22 cellular contexts compared by ENCODE assay signal in the genomic region with DNA sequence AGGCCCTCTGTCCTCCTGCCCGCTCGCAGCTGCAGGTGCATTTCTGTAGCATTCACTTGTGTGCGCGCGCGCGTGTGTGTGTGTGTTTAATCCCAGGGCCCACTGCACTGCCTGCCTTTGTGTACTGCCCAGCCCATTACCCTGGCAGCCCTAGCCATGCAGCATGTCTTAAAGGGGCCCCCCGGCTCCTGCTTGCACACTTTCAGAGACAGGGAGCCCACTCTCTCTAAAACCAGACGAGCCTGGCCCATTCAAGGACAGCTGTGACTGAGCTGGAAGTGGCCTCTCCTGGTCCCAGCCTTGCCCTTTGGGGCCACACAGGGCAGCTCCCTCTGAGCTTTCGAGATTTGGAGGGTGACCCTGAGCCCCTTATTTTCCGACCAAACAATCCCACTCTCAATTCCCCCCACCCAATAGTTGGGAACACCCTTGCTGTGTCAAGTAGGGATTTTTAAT.
A peak's percentile ranks its signal among the peaks of the same experiment; 100 is the strongest.
DNase-seq lines count a peak whose midpoint lies in the region; ATAC-seq, FAIRE-seq and TF ChIP-seq lines count a peak whose summit lies in the region.
"Had no signal": no experiment of that assay in that cellular context is flagged by ENCODE, and none has a peak within 500 bp of the region (broad histone marks: within the 10 kb centered on the region; RNA-seq: fewer than 3 reads in every experiment).

No MANE protein-coding gene starts in this region.

- H3K27ac ChIP-seq in heart right ventricle (peak overlapping the region; percentile 13 to 98 (median 76)), ectodermal cell (ENCODE audit: insufficient read depth, low read depth, low read length, poor library complexity, severe bottlenecking) (peak overlapping the region; percentile 69), pancreas (peak overlapping the region; percentile 23 to 87 (median 76)), H9 (ENCODE audit: insufficient read length, low read depth, low read length) (no peak overlapping the region)
- H3K27ac ChIP-seq: A549, GM23248 had no signal

- no peak overlapping the region for H3K9ac ChIP-seq in H9 (ENCODE audit: extremely low read depth, insufficient read length, low read length)

- no peak for TF ChIP-seq CTCF in heart right ventricle (IDR thresholded peaks at IDR 0.05)
- no peak for TF ChIP-seq CTCF in pancreas (IDR thresholded peaks at IDR 0.05)
- no peak for TF ChIP-seq CTCF in type B pancreatic cell (conservative IDR thresholded peaks at IDR 0.05)
- no peak for TF ChIP-seq CTCF in H9 (conservative IDR thresholded peaks at IDR 0.05)

- H3K23me2 ChIP-seq in H9 (ENCODE audit: insufficient read length, low read depth, low read length, poor library complexity, severe bottlenecking) = no peaks in the 10 kb centered on the region

- no peak for DNase-seq in heart right ventricle
- DNase-seq in left cardiac atrium = no peak
- DNase-seq in pancreas = no peak
- DNase-seq in type B pancreatic cell (ENCODE audit: extremely low spot score, unreplicated experiment) = no peak
- DNase-seq in H9 = no peak
- no peak for DNase-seq in activated CD8-positive, alpha-beta memory T cell treated with anti-CD3 and anti-CD28 coated beads for 24 hours
- DNase-seq in HEK293T (ENCODE audit: extremely low spot score) = no peak
- DNase-seq: activated CD4-positive, alpha-beta T cell treated with anti-CD3 and anti-CD28 coated beads, Interleukin-2, amount 10 ng/mL, durations not matched to agents 24 days and 14 days; activated CD8-positive, alpha-beta memory T cell treated with anti-CD3 and anti-CD28 coated beads, Interleukin-2, amount 50 U/mL, for 48 hours; dermis blood vessel endothelial cell; DMS53; GM23248; MV-4-11; NCI-H2029; NCI-H524 treated with DMSO at 0.1 percent for 48 hours; ovary; stimulated activated CD4-positive, alpha-beta T cell treated with anti-CD3 and anti-CD28 coated beads, Interleukin-4, amount 100 ng/mL, for 4 hours had no signal

- H3K9me3 ChIP-seq in heart right ventricle (no peaks in the 10 kb centered on the region), ectodermal cell (ENCODE audit: control insufficient read depth, low read length) (no peaks in the 10 kb centered on the region), pancreas (no peaks in the 10 kb centered on the region), H9 (ENCODE audit: control insufficient read depth, low read depth, low read length) (no peaks in the 10 kb centered on the region)
- H3K9me3 ChIP-seq: A549, ovary had no signal

- H3K4me1 Mint-ChIP-seq in type B pancreatic cell (ENCODE audit: unreplicated experiment) (peaks cover 37% of the 10 kb centered on the region), H9 (peaks cover 13 to 14% of the 10 kb centered on the region in 2 experiments)

- H3K27me3 ChIP-seq in heart right ventricle (no peaks in the 10 kb centered on the region), ectodermal cell (ENCODE audit: control insufficient read depth, insufficient read depth, low read length, poor library complexity, severe bottlenecking) (no peaks in the 10 kb centered on the region), pancreas (no peaks in the 10 kb centered on the region), H9 (ENCODE audit: insufficient read depth, low read length) (no peaks in the 10 kb centered on the region)
- H3K27me3 ChIP-seq: ovary had no signal

- H2BK12ac ChIP-seq in H9 (ENCODE audit: insufficient read length, low read depth, low read length) = no peak overlapping the region

- no peak overlapping the region for H4K5ac ChIP-seq in H9 (ENCODE audit: insufficient read length, low read depth, low read length)

- H3K36me3 Mint-ChIP-seq in type B pancreatic cell (no peaks in the 10 kb centered on the region), H9 (ENCODE audit: insufficient read depth in 1 of 3, low read depth in 3 of 3) (no peaks in the 10 kb centered on the region; a peak in 1 of 7 replicates)

- no peak overlapping the region for H2BK5ac ChIP-seq in H9 (ENCODE audit: insufficient read length, low read length)

- POLR2A ChIA-PET in HEK293T (lab: Yijun Ruan, JAX) = no interaction called here

- CTCF ChIA-PET in HEK293T (lab: Yijun Ruan, JAX) = no interaction called here

- H3K4me3 ChIP-seq in heart right ventricle (no peak overlapping the region), ectodermal cell (ENCODE audit: insufficient read depth, low read depth, low read length) (no peak overlapping the region), pancreas (no peak overlapping the region)
- H3K4me3 ChIP-seq: A549, GM23248, ovary had no signal

- H3K18ac ChIP-seq in H9 (ENCODE audit: insufficient read length, low read depth, low read length) = no peak overlapping the region

- H3K14ac ChIP-seq in H9 (ENCODE audit: insufficient read depth, low read length) = no peak overlapping the region

- H3K4ac ChIP-seq in H9 (ENCODE audit: low read depth, low read length) = no peak overlapping the region

- no peak overlapping the region for H3K4me2 ChIP-seq in H9 (ENCODE audit: insufficient read depth, insufficient read length, low read length)
- H3K4me2 ChIP-seq: A549 had no signal

- no peak overlapping the region for H3K4me3 Mint-ChIP-seq in type B pancreatic cell
- no peak overlapping the region for H3K4me3 Mint-ChIP-seq in H9
- H3K4me3 Mint-ChIP-seq: activated CD4-positive, alpha-beta T cell treated with anti-CD3 and anti-CD28 coated beads, Interleukin-2, amount 10 ng/mL, durations not matched to agents 24 days and 14 days had no signal

- no peak overlapping the region for H2BK120ac ChIP-seq in H9 (ENCODE audit: low read depth, low read length, poor library complexity, severe bottlenecking)

- H3K23ac ChIP-seq in H9 (ENCODE audit: insufficient read length, low read depth, low read length) = no peak overlapping the region

- no peaks in the 10 kb centered on the region for H3K79me1 ChIP-seq in H9 (ENCODE audit: insufficient read depth, low read depth, low read length, poor library complexity, severe bottlenecking)

- peak overlapping the region; percentile 11 for H3K27ac Mint-ChIP-seq in type B pancreatic cell
- peak overlapping the region in 1 of 3 experiments; percentile 40; a peak in 1 of 7 replicates for H3K27ac Mint-ChIP-seq in H9
- H3K27ac Mint-ChIP-seq: activated CD4-positive, alpha-beta T cell treated with anti-CD3 and anti-CD28 coated beads, Interleukin-2, amount 10 ng/mL, durations not matched to agents 24 days and 14 days had no signal

- ATAC-seq in heart right ventricle = no peak
- ATAC-seq in left cardiac atrium = no peak
- peak in 2 of 4 donors; percentile 5 to 12 for ATAC-seq in pancreas
- ATAC-seq: A549, esophagus mucosa had no signal

- H3K27me3 Mint-ChIP-seq in type B pancreatic cell (no peaks in the 10 kb centered on the region), H9 (ENCODE audit: low read depth) (no peaks in the 10 kb centered on the region)
- H3K27me3 Mint-ChIP-seq: activated CD4-positive, alpha-beta T cell treated with anti-CD3 and anti-CD28 coated beads, Interleukin-2, amount 10 ng/mL, durations not matched to agents 24 days and 14 days had no signal

- no peak overlapping the region for H2AK5ac ChIP-seq in H9 (ENCODE audit: insufficient read length, low read length)

- H3K9me3 Mint-ChIP-seq in type B pancreatic cell = no peaks in the 10 kb centered on the region
- no peaks in the 10 kb centered on the region; a peak in 1 of 5 replicates for H3K9me3 Mint-ChIP-seq in H9
- H3K9me3 Mint-ChIP-seq: activated CD4-positive, alpha-beta T cell treated with anti-CD3 and anti-CD28 coated beads, Interleukin-2, amount 10 ng/mL, durations not matched to agents 24 days and 14 days had no signal

- FAIRE-seq in pancreas (lab: Jason Lieb, UNC) = no peak
- FAIRE-seq: A549, small intestine, TTC549 had no signal

- H3K79me2 ChIP-seq in H9 (ENCODE audit: insufficient read depth, low read length) = no peaks in the 10 kb centered on the region

- no peak overlapping the region for H4K8ac ChIP-seq in H9 (replicated peaks; ENCODE audit: insufficient read length, low read depth, low read length)

- H3T11ph ChIP-seq in H9 (ENCODE audit: low read length) = no peak overlapping the region

- no peak overlapping the region for H3K56ac ChIP-seq in H9 (ENCODE audit: insufficient read length, low read depth, low read length)

- peaks cover 0 to 4% (median 0%) of the 10 kb centered on the region in 9 donors for H3K36me3 ChIP-seq in heart right ventricle
- H3K36me3 ChIP-seq in ectodermal cell (ENCODE audit: control insufficient read depth, insufficient read depth, low read length) = no peaks in the 10 kb centered on the region
- H3K36me3 ChIP-seq in pancreas = no peaks in the 10 kb centered on the region
- H3K36me3 ChIP-seq: ovary had no signal

- 82 to 85% methylated on average over 11 of the region's 11 CpGs for WGBS in heart right ventricle, 2 donors
- 83 to 84% methylated on average over 11 of the region's 11 CpGs for WGBS in ectodermal cell, 2 experiments
- 67 to 74% methylated on average over 11 of the region's 11 CpGs for WGBS in pancreas, 2 donors
- no CpG with 5 or more reads among the region's 11 CpGs for WGBS in H9 (ENCODE audit: extremely low coverage, insufficient read length, low lambda C conversion rate)

- peaks cover 3% of the 10 kb centered on the region for H4K20me1 ChIP-seq in H9 (ENCODE audit: control insufficient read depth, insufficient read depth, insufficient read length)

- no peak overlapping the region for H2BK20ac ChIP-seq in H9 (ENCODE audit: low read depth, low read length, poor library complexity, severe bottlenecking)

- intact Hi-C loops in heart right ventricle (cut with DNase I) = loop anchor here in 1 of 10 donors (5.0 kb wide), 1 partner anchor 107 kb away; no protein-coding TSS in a partner anchor
- intact Hi-C loops in left cardiac atrium (cut with DNase I) = loop anchor here in 1 of 2 donors (10.0 kb wide), 1 partner anchor 115 kb away; no protein-coding TSS in a partner anchor
- intact Hi-C loops in pancreas (cut with DNase I) = no loop called here

- H3K4me1 ChIP-seq in heart right ventricle = peaks cover 62 to 100% (median 97%) of the 10 kb centered on the region in 9 donors
- peaks cover 48% of the 10 kb centered on the region for H3K4me1 ChIP-seq in ectodermal cell (ENCODE audit: control insufficient read depth, insufficient read depth, low read length)
- H3K4me1 ChIP-seq in pancreas = peaks cover 0 to 12% (median 8%) of the 10 kb centered on the region in 3 donors
- H3K4me1 ChIP-seq in H9 (ENCODE audit: insufficient read depth, low read length) = no peaks in the 10 kb centered on the region

- H2BK15ac ChIP-seq in H9 (ENCODE audit: low read depth, low read length) = no peak overlapping the region

- H2AFZ ChIP-seq in H9 (ENCODE audit: low read length) = no peak overlapping the region
- H2AFZ ChIP-seq: GM23248 had no signal

- H4K91ac ChIP-seq in H9 (ENCODE audit: insufficient read length, low read depth, low read length) = no peak overlapping the region

TF ChIP-seq in HEK293T, 16 proteins besides CTCF, POLR2A, EP300 and RAD21 (continues in another document):
- TF ChIP-seq FOXK2 (IDR thresholded peaks at IDR 0.05) (no peak), ARNT (IDR thresholded peaks at IDR 0.05) (no peak), CTBP1 (IDR thresholded peaks at IDR 0.05; ENCODE audit: borderline replicate concordance) (no peak), ELF4 (IDR thresholded peaks at IDR 0.05) (no peak)
